8 cellular contexts compared by ENCODE assay signal in genomic region chr6:16331328-16332174, GRCh38.
DNase-seq lines count a peak whose midpoint lies in the region; ATAC-seq, FAIRE-seq and TF ChIP-seq lines count a peak whose summit lies in the region.

No MANE protein-coding gene starts in this region.

- H3K9ac ChIP-seq in HUES64 (ENCODE audit: low read depth, low read length) = no peak overlapping the region

- H3K4me1 Mint-ChIP-seq in activated T-helper 17 cell treated with anti-CD3 and anti-CD28 coated beads, Interleukin-2, amount 50 U/mL, for 72 hours = peaks cover 5% of the 10 kb centered on the region

- peak; percentile 68 for FAIRE-seq in GM19239 (lab: Jason Lieb, UNC)

- H3K9me3 Mint-ChIP-seq in activated T-helper 17 cell treated with anti-CD3 and anti-CD28 coated beads, Interleukin-2, amount 50 U/mL, for 72 hours = no peaks in the 10 kb centered on the region

- H3K4me1 ChIP-seq in HUES64 (ENCODE audit: insufficient read depth, low read length) (peaks cover 10% of the 10 kb centered on the region), Peyer's patch (peaks cover 0 to 17% (median 5%) of the 10 kb centered on the region in 4 donors), foreskin keratinocyte (peaks cover 40% of the 10 kb centered on the region), tibial nerve (peaks cover 0 to 33% (median 7%) of the 10 kb centered on the region in 4 donors)

- H3K27me3 Mint-ChIP-seq in activated T-helper 17 cell treated with anti-CD3 and anti-CD28 coated beads, Interleukin-2, amount 50 U/mL, for 72 hours = no peaks in the 10 kb centered on the region

- H3K4me3 Mint-ChIP-seq in activated T-helper 17 cell treated with anti-CD3 and anti-CD28 coated beads, Interleukin-2, amount 50 U/mL, for 72 hours = no peak overlapping the region

- ATAC-seq in activated T-helper 17 cell treated with anti-CD3 and anti-CD28 coated beads, Interleukin-2, amount 50 U/mL, for 72 hours (replicated peaks) = peak; percentile 87
- peak; percentile 64 for ATAC-seq in foreskin keratinocyte
- peak; percentile 72 for ATAC-seq in omental fat pad (ENCODE audit: low FRiP score)

- WGBS in HUES64 = 6% methylated on average over 11 of the region's 11 CpGs
- 26 to 27% methylated on average over 11 of the region's 11 CpGs for WGBS in tibial nerve, 2 donors

- TF ChIP-seq EP300 in tibial nerve (IDR thresholded peaks at IDR 0.05) = no peak

- H3K4me3 ChIP-seq in HUES64 (ENCODE audit: low read length) (peak overlapping the region; percentile 5; the same call in 1 of the 2 replicates), Peyer's patch (peak overlapping the region in 1 of 4 donors; percentile 9), tibial nerve (no peak overlapping the region)

- H3K9me3 ChIP-seq in HUES64 (ENCODE audit: insufficient read depth, low read depth, low read length) (no peaks in the 10 kb centered on the region), Peyer's patch (no peaks in the 10 kb centered on the region), tibial nerve (no peaks in the 10 kb centered on the region)

- no peak overlapping the region for H3K27ac Mint-ChIP-seq in activated T-helper 17 cell treated with anti-CD3 and anti-CD28 coated beads, Interleukin-2, amount 50 U/mL, for 72 hours

- H3K36me3 Mint-ChIP-seq in activated T-helper 17 cell treated with anti-CD3 and anti-CD28 coated beads, Interleukin-2, amount 50 U/mL, for 72 hours (ENCODE audit: low read depth) = peaks cover 34% of the 10 kb centered on the region

- no peaks in the 10 kb centered on the region for H3K27me3 ChIP-seq in HUES64 (ENCODE audit: insufficient read depth, low read length)
- no peaks in the 10 kb centered on the region for H3K27me3 ChIP-seq in Peyer's patch
- no peaks in the 10 kb centered on the region for H3K27me3 ChIP-seq in foreskin keratinocyte
- H3K27me3 ChIP-seq in tibial nerve = no peaks in the 10 kb centered on the region

- DNase-seq in C1 segment of cervical spinal cord (lab: John Stamatoyannopoulos, UW) (peak in 12 of 14 donors; percentile 2 to 58 (median 42)), GM19239 (ENCODE audit: insufficient read length, low spot score) (peak; percentile 61), Peyer's patch (peak; percentile 52 to 86 (median 66)), foreskin keratinocyte (peak in 1 of 2 donors; percentile 48), omental fat pad (ENCODE audit: low spot score) (no peak), tibial nerve (ENCODE audit: low spot score in 2 of 2) (peak in 1 of 2 donors; percentile 57)

- TF ChIP-seq CTCF in Peyer's patch (IDR thresholded peaks at IDR 0.05) (peak; percentile 82 to 94 (median 87)), foreskin keratinocyte (conservative IDR thresholded peaks at IDR 0.05) (peak; percentile 91), omental fat pad (IDR thresholded peaks at IDR 0.05) (peak in 2 of 3 donors; percentile 46 to 82), tibial nerve (IDR thresholded peaks at IDR 0.05) (peak; percentile 75 to 96 (median 89))

- TF ChIP-seq POLR2A in Peyer's patch (IDR thresholded peaks at IDR 0.05) (no peak), tibial nerve (IDR thresholded peaks at IDR 0.05) (no peak)

- H3K27ac ChIP-seq in HUES64 (ENCODE audit: low read depth, low read length) = peak overlapping the region; percentile 73; the same call in 1 of the 2 replicates
- H3K27ac ChIP-seq in Peyer's patch = peak overlapping the region in 1 of 4 donors; percentile 55
- H3K27ac ChIP-seq in foreskin keratinocyte = peak overlapping the region; percentile 8
- peak overlapping the region in 1 of 4 donors; percentile 54 for H3K27ac ChIP-seq in tibial nerve

- H3K36me3 ChIP-seq in HUES64 (ENCODE audit: insufficient read depth, low read length) (no peaks in the 10 kb centered on the region), Peyer's patch (peaks cover 0 to 15% (median 0%) of the 10 kb centered on the region in 3 donors), tibial nerve (peaks cover 0 to 18% (median 2%) of the 10 kb centered on the region in 3 donors)
